Comparison of ENCODE assay signal across 26 cellular contexts in the genomic region with DNA sequence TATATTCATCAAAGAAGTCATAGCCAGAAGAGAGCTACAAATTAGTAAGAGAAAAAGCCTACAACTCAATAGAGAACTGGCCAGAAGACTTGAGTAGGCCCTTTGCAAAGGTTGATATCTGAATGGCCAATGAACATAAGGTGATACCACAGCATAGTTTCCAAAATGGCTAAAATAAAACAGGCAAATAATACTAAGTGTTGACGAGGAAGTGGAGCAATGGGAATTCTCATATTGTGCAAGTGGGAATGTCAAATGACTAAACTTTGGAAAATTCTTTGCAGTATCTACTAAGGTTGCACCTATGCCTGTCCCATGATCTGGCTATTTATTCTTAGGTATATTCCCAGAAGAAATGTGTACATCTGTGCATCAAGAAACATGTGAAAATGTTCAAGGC.
"Had no signal": no experiment of that assay in that cellular context is flagged by ENCODE, and none has a peak within 500 bp of the region (broad histone marks: within the 10 kb centered on the region; RNA-seq: fewer than 3 reads in every experiment).

No MANE protein-coding gene starts in this region.

- H3K27ac Mint-ChIP-seq: dendritic cell treated with granulocyte-macrophage colony-stimulating factor and Interleukin-4, amounts not matched to agents 40 ng/mL and 50 ng/mL, for 4 days; endodermal cell; naive thymus-derived CD4-positive, alpha-beta T cell; nephron; stimulated activated naive CD8-positive, alpha-beta T cell treated with anti-CD3 and anti-CD28 coated beads, Interleukin-15, amount 100 ng/mL, for 72 hours had no signal

- H3K9me3 ChIP-seq: colonic mucosa, ovary, thyroid gland had no signal

- H3K4me3 ChIP-seq: colonic mucosa, esophagus muscularis mucosa, heart right ventricle, left lung, ovary, psoas muscle, skin epidermis, spleen, thyroid gland, vagina had no signal

- H3K4me3 Mint-ChIP-seq: dendritic cell treated with granulocyte-macrophage colony-stimulating factor and Interleukin-4, amounts not matched to agents 40 ng/mL and 50 ng/mL, for 4 days; endodermal cell; naive thymus-derived CD4-positive, alpha-beta T cell; nephron; stimulated activated naive CD8-positive, alpha-beta T cell treated with anti-CD3 and anti-CD28 coated beads, Interleukin-15, amount 100 ng/mL, for 72 hours had no signal

- H3K27ac ChIP-seq: colonic mucosa, esophagus muscularis mucosa, heart right ventricle, left lung, ovary, psoas muscle, skin epidermis, spleen, thyroid gland, vagina had no signal

- H3K36me3 ChIP-seq: colonic mucosa, esophagus muscularis mucosa, heart right ventricle, left lung, ovary, spleen, thyroid gland, vagina had no signal

- H3K4me1 ChIP-seq: colonic mucosa, left lung, psoas muscle had no signal

- DNase-seq: colonic mucosa; effector CD8-positive, alpha-beta T cell; foreskin melanocyte; glutamatergic neuron; heart right ventricle; hippocampal formation; left cardiac atrium; left lung; mesendoderm; midbrain; naive thymus-derived CD4-positive, alpha-beta T cell; nucleus accumbens; ovary; psoas muscle; right cardiac atrium; spleen; stimulated activated CD4-positive, alpha-beta T cell treated with anti-CD3 and anti-CD28 coated beads, Interleukin-4, amount 100 ng/mL, for 4 hours; stimulated activated naive CD4-positive, alpha-beta T cell; stimulated activated naive CD8-positive, alpha-beta T cell treated with anti-CD3 and anti-CD28 coated beads, Interleukin-15, amount 100 ng/mL, for 72 hours; thyroid gland had no signal

- H3K27me3 ChIP-seq: colonic mucosa, esophagus muscularis mucosa, ovary, thyroid gland, vagina had no signal

- ATAC-seq: heart right ventricle; left cardiac atrium; left lung; naive thymus-derived CD4-positive, alpha-beta T cell; psoas muscle; right cardiac atrium; stimulated activated naive CD8-positive, alpha-beta T cell treated with anti-CD3 and anti-CD28 coated beads, Interleukin-15, amount 100 ng/mL, for 72 hours had no signal
